In the genomic region with DNA sequence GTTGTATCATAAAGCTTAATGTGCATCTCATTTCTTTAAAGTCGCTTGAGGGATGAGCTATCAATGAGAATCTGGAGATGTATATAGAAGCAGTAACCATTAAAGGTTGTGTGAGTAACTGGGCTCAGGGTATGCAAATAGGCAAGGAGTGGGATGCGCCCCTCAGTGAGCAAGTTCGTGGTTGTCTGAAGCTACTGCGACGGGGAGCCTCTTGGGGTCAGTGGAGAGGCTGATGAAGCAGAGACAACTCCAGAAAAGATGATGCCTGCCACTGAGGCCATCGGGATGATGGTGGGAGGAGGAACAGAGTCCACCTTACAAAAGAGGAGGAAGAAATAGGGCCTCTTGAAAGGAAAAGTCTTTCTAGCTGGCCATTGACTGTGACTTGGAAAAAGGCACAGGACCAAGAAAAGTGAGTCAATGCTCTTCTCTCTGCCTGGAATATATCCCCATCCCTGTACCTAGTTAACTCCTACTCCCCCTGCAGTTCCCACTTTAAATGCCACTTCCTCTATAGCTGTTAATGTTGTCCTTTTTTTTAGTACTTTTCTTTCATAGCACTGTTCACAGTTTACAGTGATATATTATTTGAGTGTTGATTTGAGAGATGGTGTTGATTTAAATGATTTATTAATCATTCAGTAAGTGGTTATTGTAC, we compare ENCODE assay signal across 10 cellular contexts. TPM values are rescaled to one million over a fixed set of nuclear protein-coding genes. Genes with fewer than 3 reads are reported as not detected.
A peak's percentile ranks its signal among the peaks of the same experiment; 100 is the strongest.
DNase-seq lines count a peak whose midpoint lies in the region; ATAC-seq, FAIRE-seq and TF ChIP-seq lines count a peak whose summit lies in the region.
"Had no signal": no experiment of that assay in that cellular context is flagged by ENCODE, and none has a peak within 500 bp of the region (broad histone marks: within the 10 kb centered on the region; RNA-seq: fewer than 3 reads in every experiment).

No MANE protein-coding gene starts in this region.

- H3K27ac ChIP-seq in PC-9 (no peak overlapping the region), aorta (ENCODE audit: low read depth in 1 of 2, low read length in 2 of 2) (no peak overlapping the region), upper lobe of left lung (no peak overlapping the region)

- no peaks in the 10 kb centered on the region for H4K20me1 ChIP-seq in PC-9 (ENCODE audit: insufficient read depth)

- H3K27me3 ChIP-seq in PC-9 (ENCODE audit: insufficient read depth, low read depth) (no peaks in the 10 kb centered on the region), aorta (ENCODE audit: control insufficient read depth in 1 of 2, insufficient read depth in 2 of 2, low read length in 1 of 2) (no peaks in the 10 kb centered on the region), upper lobe of left lung (no peaks in the 10 kb centered on the region)

- BruUV-seq in PC-9 (replicated peaks; lab: Mats Ljungman, UMichigan) = no TSS peak

- no peak for TF ChIP-seq CTCF in PC-9 (conservative IDR thresholded peaks at IDR 0.05)
- TF ChIP-seq CTCF in upper lobe of left lung (IDR thresholded peaks at IDR 0.05) = no peak

- H3F3A ChIP-seq in PC-9 (ENCODE audit: insufficient read depth, low read depth) = no peaks in the 10 kb centered on the region

- intact Hi-C loops in PC-9 (cut with micrococcal nuclease; ENCODE audit: unreplicated experiment) = no loop called here
- intact Hi-C loops in aorta (cut with DNase I) = no loop called here

- FAIRE-seq in urothelium cell line (lab: Jason Lieb, UNC) = no peak

- TF ChIP-seq POLR2A in upper lobe of left lung (IDR thresholded peaks at IDR 0.05) = no peak

- H2AFZ ChIP-seq in PC-9 = no peak overlapping the region

- H3K4me3 ChIP-seq in PC-9 (no peak overlapping the region), aorta (ENCODE audit: low read length in 2 of 2) (no peak overlapping the region), upper lobe of left lung (no peak overlapping the region)

- H3K79me2 ChIP-seq in PC-9 (ENCODE audit: low read depth) = no peaks in the 10 kb centered on the region

- H3K9me3 ChIP-seq in PC-9 (ENCODE audit: insufficient read depth, low read depth) (no peaks in the 10 kb centered on the region), aorta (ENCODE audit: control insufficient read depth, low read length) (peaks cover 2% of the 10 kb centered on the region), upper lobe of left lung (no peaks in the 10 kb centered on the region)

- DNase-seq in germinal center (ENCODE audit: low spot score) (peak; percentile 22), PC-9 (no peak), aorta (no peak), upper lobe of left lung (no peak), urothelium cell line (ENCODE audit: low spot score) (no peak)
- DNase-seq: naive B cell, NCI-H1694 had no signal

- H3K4me1 ChIP-seq in PC-9 (replicated peaks; ENCODE audit: insufficient read depth) (no peaks in the 10 kb centered on the region), aorta (ENCODE audit: control insufficient read depth in 1 of 2, insufficient read depth in 2 of 2, low read length in 2 of 2) (no peaks in the 10 kb centered on the region), upper lobe of left lung (no peaks in the 10 kb centered on the region)

- CTCF ChIA-PET in PC-9 (lab: Charles Lee) = no interaction called here

- ATAC-seq in GM18502 (IDR thresholded peaks at IDR 0.05; ENCODE audit: poor library complexity, unreplicated experiment) (peak; percentile 94), GM21390 (IDR thresholded peaks at IDR 0.05; ENCODE audit: unreplicated experiment) (peak; percentile 87), HG03175 (IDR thresholded peaks at IDR 0.05; ENCODE audit: unreplicated experiment) (peak; percentile 54), aorta (ENCODE audit: low FRiP score) (no peak), upper lobe of left lung (ENCODE audit: low FRiP score in 2 of 2) (no peak)

- H3K9me2 ChIP-seq in PC-9 (ENCODE audit: insufficient read depth) = no peaks in the 10 kb centered on the region

- no peaks in the 10 kb centered on the region for H3K36me3 ChIP-seq in PC-9 (ENCODE audit: low read depth)
- no peaks in the 10 kb centered on the region for H3K36me3 ChIP-seq in aorta (ENCODE audit: control insufficient read depth in 1 of 2, insufficient read depth in 2 of 2, low read length in 1 of 2)
- no peaks in the 10 kb centered on the region for H3K36me3 ChIP-seq in upper lobe of left lung

- no peak for TF ChIP-seq EP300 in upper lobe of left lung (IDR thresholded peaks at IDR 0.05)

- no peak overlapping the region for H3K4me2 ChIP-seq in PC-9

- WGBS in aorta, 2 donors = 51 to 56% methylated on average over 6 of the region's 6 CpGs
- 48 to 72% methylated on average over 6 of the region's 6 CpGs for WGBS in upper lobe of left lung, 2 donors

- POLR2A ChIA-PET in PC-9 (lab: Charles Lee; ENCODE audit: unreplicated experiment) = no interaction called here

RNA-seq across cellular contexts. Expression of a gene that starts 51.4 kb away (rescaled TPM):
- total RNA-seq in PC-9 (2021) (43.3 and 45.6 TPM in 2 replicates), aorta (10 to 100 TPM; 19.9 to 25.8 TPM), upper lobe of left lung (10 to 100 TPM; 19.6 to 48.2 (median 33.5) TPM)
- polyA plus RNA-seq in aorta = 10 to 100 TPM; 30.2 to 35.1 TPM

Comparison
In these comparisons a context has a peak if more than half of its experiments do, and no peak if none do; other contexts are left out.
1. ATAC-seq: peak in GM18502 (single experiment), GM21390 (single experiment) and HG03175 (single experiment); none in aorta (single experiment) and upper lobe of left lung (0 of 2).